ENCODE assay signal across 8 cellular contexts in the genomic region with DNA sequence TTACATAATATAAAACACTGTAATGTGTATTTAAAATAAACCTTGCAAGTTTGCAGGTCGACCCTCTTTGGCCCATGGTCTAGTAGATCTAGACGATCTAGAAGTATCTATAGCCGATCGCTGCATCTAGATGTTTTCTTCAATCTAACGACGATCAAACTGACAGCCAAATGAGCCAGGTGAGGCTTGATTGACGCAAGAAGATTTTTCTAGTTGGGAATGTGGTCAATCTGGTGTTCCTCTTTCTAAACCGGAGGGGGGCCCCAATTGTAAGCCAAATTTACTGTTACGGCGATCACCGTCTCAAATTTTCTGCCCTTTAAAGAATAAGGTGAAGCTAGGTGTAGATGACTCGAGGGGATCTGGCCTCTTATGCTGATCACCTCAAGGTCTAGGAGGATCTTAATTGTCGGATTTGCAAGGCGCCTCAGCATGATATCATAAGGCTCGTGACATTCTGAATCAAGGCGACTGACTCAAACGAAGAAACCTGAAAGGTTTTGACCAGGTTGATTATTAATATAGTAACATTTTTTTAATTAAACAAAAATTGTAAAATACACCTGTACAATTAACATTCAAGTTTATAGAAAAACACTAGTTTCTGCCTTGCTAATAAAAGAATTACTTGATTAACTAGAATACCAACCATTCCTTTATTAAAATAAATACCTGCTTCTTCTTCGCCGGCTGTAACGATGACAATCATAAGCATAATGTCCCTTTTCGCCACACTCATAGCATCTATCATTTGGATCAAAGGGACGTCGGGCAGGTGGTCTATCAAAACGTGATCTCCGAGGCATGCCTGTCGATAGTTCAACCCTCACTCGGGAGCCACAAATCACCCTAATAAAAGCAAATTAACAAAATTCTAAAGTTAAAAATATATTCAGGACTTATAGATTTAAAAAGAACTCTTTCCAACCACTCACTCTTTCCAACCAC. TPM values are rescaled to one million over a fixed set of nuclear protein-coding genes. Genes with fewer than 3 reads are reported as not detected.
A peak's percentile ranks its signal among the peaks of the same experiment; 100 is the strongest.
DNase-seq lines count a peak whose midpoint lies in the region; ATAC-seq and TF ChIP-seq lines count a peak whose summit lies in the region.

No MANE protein-coding gene starts in this region.

- no peak overlapping the region for H4K8ac ChIP-seq in neuronal stem cell (ENCODE audit: low read depth, low read length)

- H2AFZ ChIP-seq in neuronal stem cell (ENCODE audit: low read length): no peak overlapping the region

- H3K27ac Mint-ChIP-seq in effector memory CD8-positive, alpha-beta T cell: peak overlapping the region; percentile 100

- H3K27ac ChIP-seq in neuronal stem cell (replicated peaks; ENCODE audit: low read length): no peak overlapping the region
- H3K27ac ChIP-seq in body of pancreas: no peak overlapping the region

- no peak overlapping the region for H3K23ac ChIP-seq in neuronal stem cell (ENCODE audit: low read depth, low read length, poor library complexity)

- no peak for ATAC-seq in effector memory CD8-positive, alpha-beta T cell (replicated peaks)
- ATAC-seq in HG02610 (IDR thresholded peaks at IDR 0.05; ENCODE audit: unreplicated experiment) (no peak), body of pancreas (no peak)

- H3K4me2 ChIP-seq in neuronal stem cell (ENCODE audit: insufficient read depth, low read length, poor library complexity, severe bottlenecking): no peak overlapping the region

- no peak overlapping the region for H3K14ac ChIP-seq in neuronal stem cell (ENCODE audit: low read length)

- no peak for TF ChIP-seq POLR2A in NB4 (IDR thresholded peaks at IDR 0.05; ENCODE audit: extremely low read depth, insufficient read length)
- TF ChIP-seq POLR2A in body of pancreas (IDR thresholded peaks at IDR 0.05): no peak

- no CpG with 5 or more reads among the region's 27 CpGs for WGBS in neuronal stem cell (ENCODE audit: extremely low coverage in 2 of 2, insufficient read length in 2 of 2, insufficient replicate concordance in 1 of 2), 2 donors
- 51 to 56% methylated on average over 27 of the region's 27 CpGs for WGBS in body of pancreas, 2 donors

- no peak overlapping the region for H2AK5ac ChIP-seq in neuronal stem cell (ENCODE audit: low read depth, low read length)

- no peaks in the 10 kb centered on the region for H3K79me1 ChIP-seq in neuronal stem cell (ENCODE audit: low read depth, low read length)

- H3K4me3 Mint-ChIP-seq in effector memory CD8-positive, alpha-beta T cell: peak overlapping the region; percentile 96 to 99

- no peaks in the 10 kb centered on the region for H3K9me3 ChIP-seq in neuronal stem cell (replicated peaks in 1 of 2; ENCODE audit: control insufficient read depth in 2 of 2, insufficient read depth in 1 of 2, low read depth in 1 of 2, low read length in 2 of 2)
- no peaks in the 10 kb centered on the region for H3K9me3 ChIP-seq in body of pancreas

- H4K91ac ChIP-seq in neuronal stem cell (ENCODE audit: low read depth, low read length, poor library complexity): no peak overlapping the region

- H3K36me3 ChIP-seq in neuronal stem cell (replicated peaks in 1 of 2; ENCODE audit: control insufficient read depth in 2 of 2, insufficient read depth in 2 of 2, low read length in 2 of 2): peaks cover 25 to 61% of the 10 kb centered on the region in 2 donors
- peaks cover 0 to 24% of the 10 kb centered on the region in 2 donors for H3K36me3 ChIP-seq in body of pancreas (replicated peaks in 1 of 2; ENCODE audit: insufficient read depth in 1 of 2, low read depth in 2 of 2)

- H2BK120ac ChIP-seq in neuronal stem cell (ENCODE audit: low read depth, low read length): no peak overlapping the region

- no peak overlapping the region for H3K18ac ChIP-seq in neuronal stem cell (ENCODE audit: low read length)

- peaks cover 81% of the 10 kb centered on the region for H3K36me3 Mint-ChIP-seq in effector memory CD8-positive, alpha-beta T cell (ENCODE audit: insufficient read depth)

- peaks cover 61 to 76% of the 10 kb centered on the region in 2 donors for H3K4me1 Mint-ChIP-seq in effector memory CD8-positive, alpha-beta T cell (ENCODE audit: low read depth in 2 of 2)

- H3K4me1 ChIP-seq in neuronal stem cell (ENCODE audit: control insufficient read depth in 2 of 2, insufficient read depth in 1 of 2, low read depth in 1 of 2, low read length in 2 of 2): peaks cover 1 to 20% of the 10 kb centered on the region in 2 donors
- H3K4me1 ChIP-seq in body of pancreas: peaks cover 49% of the 10 kb centered on the region

- DNase-seq in CMK (ENCODE audit: low read depth) (peak; percentile 17), NB4 (ENCODE audit: low read depth) (peak; percentile 39), neuronal stem cell (ENCODE audit: low spot score) (no peak), NCI-H774 (lab: John Stamatoyannopoulos, UW) (no peak), body of pancreas (no peak), GM19240 (ENCODE audit: insufficient read length, low spot score) (no peak)
- peak in 2 of 3 experiments; percentile 20 to 38 for DNase-seq in effector memory CD8-positive, alpha-beta T cell

- no peak overlapping the region for H2BK12ac ChIP-seq in neuronal stem cell (ENCODE audit: low read length)

- H3K9ac ChIP-seq in neuronal stem cell (ENCODE audit: low read depth, low read length, poor library complexity): no peak overlapping the region

- no peaks in the 10 kb centered on the region for H3K27me3 Mint-ChIP-seq in effector memory CD8-positive, alpha-beta T cell

- H3K27me3 ChIP-seq in neuronal stem cell (ENCODE audit: control insufficient read depth in 3 of 3, insufficient read depth in 3 of 3, low read depth in 1 of 3, low read length in 3 of 3) (no peaks in the 10 kb centered on the region), body of pancreas (no peaks in the 10 kb centered on the region)

- H2BK15ac ChIP-seq in neuronal stem cell (ENCODE audit: low read length): no peak overlapping the region

- no peak overlapping the region for H3K4ac ChIP-seq in neuronal stem cell (ENCODE audit: low read length)

- intact Hi-C loops in body of pancreas (cut with DNase I): loop anchor here (10.0 kb wide), 1 partner anchor 214 kb away; no protein-coding TSS in a partner anchor

- peak overlapping the region; percentile 96 for H3K4me3 ChIP-seq in NB4 (ENCODE audit: low read depth, low read length)
- peak overlapping the region; percentile 80 to 98 for H3K4me3 ChIP-seq in neuronal stem cell (ENCODE audit: low read length in 2 of 2)
- H3K4me3 ChIP-seq in body of pancreas: peak overlapping the region in 1 of 2 donors; percentile 68

- TF ChIP-seq CTCF in NB4 (IDR thresholded peaks at IDR 0.05; ENCODE audit: low read depth, low read length): no peak
- no peak for TF ChIP-seq CTCF in body of pancreas (IDR thresholded peaks at IDR 0.05)

- no peaks in the 10 kb centered on the region for H3K9me3 Mint-ChIP-seq in effector memory CD8-positive, alpha-beta T cell

- H2BK5ac ChIP-seq in neuronal stem cell (ENCODE audit: low read length): no peak overlapping the region

RNA-seq across cellular contexts. Expression of gene SRSF7, which starts 2.0 kb away (rescaled TPM):
- 341 TPM for polyA plus RNA-seq in neuronal stem cell (2013, experiment 1 of 2)
- polyA plus RNA-seq in neuronal stem cell (2013, experiment 2 of 2): 342 TPM
- 10 to 100 TPM; 55.8 to 68.2 TPM for total RNA-seq in body of pancreas

RNA-seq across cellular contexts. Expression of gene GEMIN6, which starts 28.9 kb away (rescaled TPM):
- polyA plus RNA-seq in neuronal stem cell (2013, experiment 1 of 2): 8.5 TPM
- polyA plus RNA-seq in neuronal stem cell (2013, experiment 2 of 2): 9.0 TPM
- total RNA-seq in body of pancreas: 1 to 10 TPM in 1 of 2 donors, under 1 TPM in 1; 0.33 to 1.8 TPM

Comparison
In these comparisons a context has a peak if more than half of its experiments do, and no peak if none do; other contexts are left out.
1. DNase-seq: peak in CMK (single experiment), NB4 (single experiment) and effector memory CD8-positive, alpha-beta T cell (2 of 3); none in neuronal stem cell (single experiment), NCI-H774 (single experiment), body of pancreas (0 of 4) and GM19240 (single experiment).